ENCODE assay signal across 10 cellular contexts in the genomic region with DNA sequence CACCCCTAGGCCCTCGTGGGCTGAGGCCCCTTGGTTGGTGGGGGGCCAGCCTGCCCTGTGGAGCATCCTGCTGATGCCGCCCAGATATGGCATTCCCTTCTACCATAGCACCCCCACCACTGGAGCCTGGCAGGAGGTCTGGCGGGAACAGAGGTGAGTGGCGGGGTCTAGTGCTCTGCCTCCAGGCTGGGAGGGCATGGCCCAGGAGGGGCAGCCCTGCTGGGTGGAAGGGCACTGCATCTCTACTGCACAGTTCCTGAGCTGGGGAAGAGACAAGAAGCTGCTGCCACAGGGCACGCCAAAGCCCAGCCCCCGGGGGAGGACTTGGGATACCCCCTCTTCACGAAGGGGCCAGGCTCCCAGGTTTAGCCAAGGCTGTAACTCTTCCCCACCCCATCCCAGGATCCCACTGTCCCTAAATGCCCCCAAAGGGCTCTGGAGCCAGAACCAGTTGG. TPM values are rescaled to one million over a fixed set of nuclear protein-coding genes. Genes with fewer than 3 reads are reported as not detected.
DNase-seq lines count a peak whose midpoint lies in the region; ATAC-seq, FAIRE-seq and TF ChIP-seq lines count a peak whose summit lies in the region.
"Had no signal": no experiment of that assay in that cellular context is flagged by ENCODE, and none has a peak within 500 bp of the region (broad histone marks: within the 10 kb centered on the region; RNA-seq: fewer than 3 reads in every experiment).

No MANE protein-coding gene starts in this region.

- FAIRE-seq in pancreas (lab: Jason Lieb, UNC): no peak

- CTCF ChIA-PET in CD8-positive, alpha-beta T cell (lab: Charles Lee): interaction anchor here (1.0 to 4.2 kb wide), 4 partner anchors 20 to 33 kb away, joined by 3 to 45 read pairs (median 8); a partner anchor contains a TSS

- H3K27me3 ChIP-seq in CD8-positive, alpha-beta T cell (ENCODE audit: insufficient read depth, low read length): no peaks in the 10 kb centered on the region
- H3K27me3 ChIP-seq in HUES48 (ENCODE audit: control insufficient read depth, insufficient read depth, low read length): no peaks in the 10 kb centered on the region
- no peaks in the 10 kb centered on the region for H3K27me3 ChIP-seq in body of pancreas
- H3K27me3 ChIP-seq in pancreas: no peaks in the 10 kb centered on the region

- H3K4me1 ChIP-seq in CD8-positive, alpha-beta T cell (ENCODE audit: insufficient read depth, low read length): peaks cover 63% of the 10 kb centered on the region
- H3K4me1 ChIP-seq in HUES48 (ENCODE audit: control insufficient read depth, insufficient read depth, low read length): peaks cover 34% of the 10 kb centered on the region
- peaks cover 34% of the 10 kb centered on the region for H3K4me1 ChIP-seq in body of pancreas
- peaks cover 6 to 15% (median 8%) of the 10 kb centered on the region in 3 donors for H3K4me1 ChIP-seq in pancreas

- intact Hi-C loops in CD8-positive, alpha-beta T cell (cut with DNase I, micrococcal nuclease): loop anchor here in 1 of 2 experiments (5.0 kb wide), 1 partner anchor 68 kb away; a partner anchor contains a TSS
- intact Hi-C loops in body of pancreas (cut with DNase I) (loop anchor here (10.0 kb wide), 1 partner anchor 161 kb away; no protein-coding TSS in a partner anchor), pancreas (cut with DNase I) (loop anchor here in 1 of 3 donors (2.0 kb wide), 1 partner anchor 21 kb away; no protein-coding TSS in a partner anchor)

- H3K36me3 ChIP-seq in CD8-positive, alpha-beta T cell (ENCODE audit: insufficient read depth, low read length): no peaks in the 10 kb centered on the region
- H3K36me3 ChIP-seq in HUES48 (ENCODE audit: control insufficient read depth, insufficient read depth, low read length) (peaks cover 9% of the 10 kb centered on the region; the same call in 1 of the 2 replicates), body of pancreas (replicated peaks in 1 of 2; ENCODE audit: insufficient read depth in 1 of 2, low read depth in 2 of 2) (peaks cover 2 to 4% of the 10 kb centered on the region in 2 donors), pancreas (no peaks in the 10 kb centered on the region)

- DNase-seq in CD8-positive, alpha-beta T cell: no peak
- DNase-seq in body of pancreas (no peak), pancreas (peak in 2 of 6 donors; percentile 22 to 79), GM20000 (ENCODE audit: low spot score) (no peak), G401 (ENCODE audit: low spot score) (no peak), cerebellum (ENCODE audit: low spot score) (no peak)
- DNase-seq: NCI-H187 treated with DMSO at 0.1 percent for 48 hours, nephron progenitor cell had no signal

- no peaks in the 10 kb centered on the region for H3K27me3 Mint-ChIP-seq in CD8-positive, alpha-beta T cell (ENCODE audit: low read depth)

- H3K4me1 Mint-ChIP-seq in CD8-positive, alpha-beta T cell (ENCODE audit: low read depth): peaks cover 72% of the 10 kb centered on the region

- in situ Hi-C loops in G401 (cut with HindIII; ENCODE audit: low sequenced_read_pairs): no loop called here

- TF ChIP-seq POLR2A in body of pancreas (IDR thresholded peaks at IDR 0.05): no peak

- no peaks in the 10 kb centered on the region for H3K9me3 Mint-ChIP-seq in CD8-positive, alpha-beta T cell
- H3K9me3 Mint-ChIP-seq: nephron progenitor cell had no signal

- no peak overlapping the region for H3K4me3 Mint-ChIP-seq in CD8-positive, alpha-beta T cell

- TF ChIP-seq CTCF in CD8-positive, alpha-beta T cell (IDR thresholded peaks at IDR 0.05): no peak
- no peak for TF ChIP-seq CTCF in body of pancreas (IDR thresholded peaks at IDR 0.05)
- no peak for TF ChIP-seq CTCF in pancreas (IDR thresholded peaks at IDR 0.05)
- TF ChIP-seq CTCF in GM20000 (IDR thresholded peaks at IDR 0.05; ENCODE audit: extremely low read depth, missing control alignments): no peak

- ATAC-seq in CD8-positive, alpha-beta T cell: no peak
- no peak for ATAC-seq in body of pancreas
- no peak for ATAC-seq in pancreas
- no peak for ATAC-seq in GM21737 (IDR thresholded peaks at IDR 0.05; ENCODE audit: unreplicated experiment)

- H3K9me3 ChIP-seq in CD8-positive, alpha-beta T cell (ENCODE audit: low read length): no peaks in the 10 kb centered on the region
- H3K9me3 ChIP-seq in HUES48 (ENCODE audit: control insufficient read depth, insufficient read depth, low read length): no peaks in the 10 kb centered on the region
- no peaks in the 10 kb centered on the region for H3K9me3 ChIP-seq in body of pancreas
- no peaks in the 10 kb centered on the region for H3K9me3 ChIP-seq in pancreas

- peak overlapping the region; percentile 84 for H3K4me3 ChIP-seq in CD8-positive, alpha-beta T cell (ENCODE audit: low read depth, low read length)
- H3K4me3 ChIP-seq in HUES48 (ENCODE audit: low read depth, low read length) (peak overlapping the region; percentile 81), body of pancreas (no peak overlapping the region), pancreas (peak overlapping the region in 3 of 4 donors; percentile 76 to 92 (median 83))

- POLR2A ChIA-PET in CD8-positive, alpha-beta T cell (lab: Charles Lee): interaction anchor here (1.0 kb wide), 2 partner anchors 13 to 29 kb away, joined by 3 to 5 read pairs; no protein-coding TSS in a partner anchor

- H3K9ac ChIP-seq in HUES48 (ENCODE audit: low read depth, low read length): no peak overlapping the region

- WGBS in body of pancreas, 2 donors: 74 to 88% methylated on average over 5 of the region's 7 CpGs
- WGBS in pancreas, 2 donors: 77 to 79% methylated on average over 7 of the region's 7 CpGs

- peaks cover 6% of the 10 kb centered on the region for H3K36me3 Mint-ChIP-seq in CD8-positive, alpha-beta T cell

- no peak overlapping the region for H3K27ac Mint-ChIP-seq in CD8-positive, alpha-beta T cell
- H3K27ac Mint-ChIP-seq: nephron progenitor cell had no signal

- no peak overlapping the region for H3K27ac ChIP-seq in CD8-positive, alpha-beta T cell (ENCODE audit: low read depth, low read length)
- no peak overlapping the region for H3K27ac ChIP-seq in HUES48 (ENCODE audit: low read depth, low read length)
- peak overlapping the region in 3 of 4 donors; percentile 51 to 90 (median 85) for H3K27ac ChIP-seq in body of pancreas
- H3K27ac ChIP-seq in pancreas: no peak overlapping the region

RNA-seq across cellular contexts. Expression of a gene that starts 2.4 kb away (rescaled TPM):
- 10 to 100 TPM; 57.4 to 61.0 TPM for total RNA-seq in CD8-positive, alpha-beta T cell
- total RNA-seq in body of pancreas (10 to 100 TPM; 18.7 to 31.6 TPM), pancreas (10 to 100 TPM; 16.7 to 28.4 (median 23.8) TPM), cerebellum (7.1 TPM)
- 10 to 100 TPM; 56.0 to 59.9 TPM for polyA plus RNA-seq in pancreas
- total RNA-seq in G401 (2014; rRNA removed; shearing (Covaris generic)): 2.5 and 4.6 TPM in 2 replicates

RNA-seq across cellular contexts. Expression of a gene that starts 11.0 kb away (rescaled TPM):
- total RNA-seq in CD8-positive, alpha-beta T cell: 1 to 10 TPM; 4.3 to 7.3 TPM
- total RNA-seq in body of pancreas: not detected
- under 1 TPM in 1 of 6 donors, not detected in 5; 0.13 TPM for total RNA-seq in pancreas
- polyA plus RNA-seq in pancreas: under 1 TPM in 1 of 2 donors, not detected in 1; 0.14 TPM
- 0.17 TPM in 1 of 2 replicates, not detected in the other for total RNA-seq in G401 (2014; rRNA removed; shearing (Covaris generic))
- not detected for total RNA-seq in cerebellum

RNA-seq across cellular contexts. Expression of a gene that starts 26.9 kb away (rescaled TPM):
- total RNA-seq in CD8-positive, alpha-beta T cell: 10 to 100 TPM; 31.7 to 38.2 TPM
- 10 to 100 TPM in 1 of 2 donors, 1 to 10 TPM in 1; 6.0 to 11.2 TPM for total RNA-seq in body of pancreas
- 1 to 10 TPM; 1.3 to 9.4 (median 6.4) TPM for total RNA-seq in pancreas
- 10 to 100 TPM in 1 of 2 donors, 1 to 10 TPM in 1; 7.4 to 17.3 TPM for polyA plus RNA-seq in pancreas
- 4.0 and 9.3 TPM in 2 replicates for total RNA-seq in G401 (2014; rRNA removed; shearing (Covaris generic))
- 1.3 TPM for total RNA-seq in cerebellum

RNA-seq across cellular contexts. Expression of a gene that starts 29.8 kb away (rescaled TPM):
- 10 to 100 TPM; 65.2 to 69.5 TPM for total RNA-seq in CD8-positive, alpha-beta T cell
- total RNA-seq in body of pancreas: 10 to 100 TPM; 26.2 to 83.4 TPM
- 10 to 100 TPM in 5 of 6 donors, 1 to 10 TPM in 1; 9.7 to 14.3 (median 11.7) TPM for total RNA-seq in pancreas
- polyA plus RNA-seq in pancreas: 100 to 1,000 TPM in 1 of 2 donors, 10 to 100 TPM in 1; 62.7 to 124 TPM
- total RNA-seq in G401 (2014; rRNA removed; shearing (Covaris generic)): 6.3 and 44.4 TPM in 2 replicates
- total RNA-seq in cerebellum: 8.6 TPM

RNA-seq across cellular contexts. Expression of a gene that starts 30.1 kb away (rescaled TPM):
- 10 to 100 TPM in 1 of 2 experiments, 1 to 10 TPM in 1; 9.4 to 11.1 TPM for total RNA-seq in CD8-positive, alpha-beta T cell
- total RNA-seq in body of pancreas: 10 to 100 TPM; 10.6 to 21.1 TPM
- 10 to 100 TPM; 26.7 to 38.2 (median 35.1) TPM for total RNA-seq in pancreas
- polyA plus RNA-seq in pancreas: 10 to 100 TPM; 53.5 to 64.6 TPM
- 63.1 and 65.0 TPM in 2 replicates for total RNA-seq in G401 (2014; rRNA removed; shearing (Covaris generic))
- total RNA-seq in cerebellum: 11.3 TPM

Comparison
In these comparisons a context has a peak if more than half of its experiments do, and no peak if none do; other contexts are left out.
1. H3K27ac ChIP-seq: peak in body of pancreas (3 of 4); none in CD8-positive, alpha-beta T cell (single experiment), HUES48 (single experiment) and pancreas (0 of 4).
2. H3K4me3 ChIP-seq: peak in CD8-positive, alpha-beta T cell (single experiment), HUES48 (single experiment) and pancreas (3 of 4); none in body of pancreas (0 of 2).